ENCODE assay signal across 10 cellular contexts in genomic region chr22:24614794-24615193, GRCh38. TPM values are rescaled to one million over a fixed set of nuclear protein-coding genes. Genes with fewer than 3 reads are reported as not detected.
DNase-seq lines count a peak whose midpoint lies in the region; TF ChIP-seq lines count a peak whose summit lies in the region.
"Not testable (repeated sequence)": the region's sequence is repeated elsewhere in the genome, so short reads cannot be mapped to it uniquely, and the experiment has no call there.
"Had no signal": no experiment of that assay in that cellular context is flagged by ENCODE, and none has a peak within 500 bp of the region (broad histone marks: within the 10 kb centered on the region; RNA-seq: fewer than 3 reads in every experiment).

No MANE protein-coding gene starts in this region.

- DNase-seq in H7 (peak; percentile 54), endodermal cell (peak; percentile 80), left kidney (ENCODE audit: low read depth, low spot score) (peak; percentile 31), spleen (peak; percentile 49)
- not testable (repeated sequence) for DNase-seq in neuronal stem cell (ENCODE audit: low spot score)

- peak overlapping the region; percentile 48 for H3K18ac ChIP-seq in neuronal stem cell (ENCODE audit: low read length)

- not testable (repeated sequence) for TF ChIP-seq CTCF in HEK293 (tag by site-specific recombination; IDR thresholded peaks at IDR 0.05); endodermal cell (conservative IDR thresholded peaks at IDR 0.05); spleen (IDR thresholded peaks at IDR 0.05 in 8 of 11, conservative IDR thresholded peaks at IDR 0.05 in 3 of 11)

- not testable (repeated sequence) for H3K14ac ChIP-seq in neuronal stem cell (ENCODE audit: low read length)

- not testable (repeated sequence) for H2BK120ac ChIP-seq in neuronal stem cell (ENCODE audit: low read depth, low read length)

- not testable (repeated sequence) for H3K27me3 ChIP-seq in H7 (ENCODE audit: control insufficient read depth, insufficient read depth, low read length); endodermal cell (ENCODE audit: control insufficient read depth, insufficient read depth, low read length, poor library complexity, severe bottlenecking); iPS-18a (ENCODE audit: control insufficient read depth, insufficient read depth, low read length); neuronal stem cell (ENCODE audit: control insufficient read depth in 3 of 3, insufficient read depth in 3 of 3, low read depth in 1 of 3, low read length in 3 of 3); spleen (replicated peaks in 1 of 7)

- not testable (repeated sequence) for H3K4me3 Mint-ChIP-seq in endodermal cell

- H3K9me3 ChIP-seq in ES-I3 (ENCODE audit: control insufficient read depth, insufficient read depth, low read length); HEK293 (ENCODE audit: control insufficient read depth, insufficient read depth, low read depth, low read length); endodermal cell (ENCODE audit: control insufficient read depth, low read length); iPS-18a (ENCODE audit: control insufficient read depth, low read depth, low read length); neuronal stem cell (replicated peaks in 1 of 2; ENCODE audit: control insufficient read depth in 2 of 2, insufficient read depth in 1 of 2, low read depth in 1 of 2, low read length in 2 of 2); spleen: not testable (repeated sequence)

- H3K36me3 Mint-ChIP-seq in endodermal cell (ENCODE audit: low read depth), result peaks cover 11% of the 10 kb centered on the region

- not testable (repeated sequence) for H4K8ac ChIP-seq in neuronal stem cell (ENCODE audit: low read depth, low read length)

- not testable (repeated sequence) for H3K36me3 ChIP-seq in ES-I3 (ENCODE audit: insufficient read depth, low read length); H7 (replicated peaks; ENCODE audit: control insufficient read depth, insufficient read depth, low read length); HEK293 (ENCODE audit: control insufficient read depth in 2 of 2, insufficient read depth in 1 of 2, low read length in 2 of 2); endodermal cell (ENCODE audit: control insufficient read depth, insufficient read depth, low read length); iPS-18a (ENCODE audit: control insufficient read depth, low read depth, low read length); neuronal stem cell (replicated peaks in 1 of 2; ENCODE audit: control insufficient read depth in 2 of 2, insufficient read depth in 2 of 2, low read length in 2 of 2)
- H3K36me3 ChIP-seq in spleen, result peaks cover 0 to 12% (median 0%) of the 10 kb centered on the region in 6 donors

- not testable (repeated sequence) for H2BK5ac ChIP-seq in neuronal stem cell (ENCODE audit: low read length)

- not testable (repeated sequence) for H4K91ac ChIP-seq in neuronal stem cell (ENCODE audit: low read depth, low read length, poor library complexity)

- H3K27ac ChIP-seq in HEK293 (ENCODE audit: extremely low read depth, low read depth, low read length); endodermal cell (ENCODE audit: low read depth, low read length); iPS-18a (ENCODE audit: low read length); neuronal stem cell (replicated peaks; ENCODE audit: low read length); spleen: not testable (repeated sequence)

- H3K27me3 Mint-ChIP-seq in endodermal cell (ENCODE audit: insufficient read depth), result not testable (repeated sequence)

- not testable (repeated sequence) for H3K79me1 ChIP-seq in neuronal stem cell (ENCODE audit: low read depth, low read length)

- H3K4me3 ChIP-seq in H7 (ENCODE audit: insufficient read depth, low read depth, low read length); HEK293 (ENCODE audit: low read depth, low read length); endodermal cell (ENCODE audit: low read length); neuronal stem cell (ENCODE audit: low read length in 2 of 2); spleen: not testable (repeated sequence)
- peak overlapping the region; percentile 35 for H3K4me3 ChIP-seq in iPS-18a (ENCODE audit: low read length)

- 89% methylated on average over 10 of the region's 15 CpGs; no CpG with 5 or more reads in 1 of the 2 experiments for WGBS in endodermal cell (ENCODE audit: insufficient coverage in 1 of 2, insufficient read length in 1 of 2), 2 experiments
- whole genome bisulfite sequencing in neuronal stem cell (ENCODE audit: extremely low coverage in 2 of 2, insufficient read length in 2 of 2, insufficient replicate concordance in 1 of 2), 2 donors, result no CpG with 5 or more reads among the region's 15 CpGs
- WGBS in spleen, 5 donors, result 75 to 86% (median 84%) methylated on average over 10 to 15 of the region's 15 CpGs

- H3K9me3 Mint-ChIP-seq in endodermal cell, result not testable (repeated sequence)

- not testable (repeated sequence) for H2AFZ ChIP-seq in neuronal stem cell (ENCODE audit: low read length)

- not testable (repeated sequence) for TF ChIP-seq POLR2A in spleen (IDR thresholded peaks at IDR 0.05)

- H3K23ac ChIP-seq in neuronal stem cell (ENCODE audit: low read depth, low read length, poor library complexity), result not testable (repeated sequence)

- not testable (repeated sequence) for H3K4me1 Mint-ChIP-seq in endodermal cell

- not testable (repeated sequence) for H3K4me1 ChIP-seq in ES-I3 (ENCODE audit: insufficient read depth, low read length); HEK293 (ENCODE audit: control insufficient read depth, insufficient read depth, low read length); endodermal cell (ENCODE audit: control insufficient read depth, insufficient read depth, low read length); iPS-18a (ENCODE audit: control insufficient read depth, low read depth, low read length); neuronal stem cell (ENCODE audit: control insufficient read depth in 2 of 2, insufficient read depth in 1 of 2, low read depth in 1 of 2, low read length in 2 of 2); spleen

- not testable (repeated sequence) for H3K4me2 ChIP-seq in neuronal stem cell (ENCODE audit: insufficient read depth, low read length, poor library complexity, severe bottlenecking)

- not testable (repeated sequence) for H2AK5ac ChIP-seq in neuronal stem cell (ENCODE audit: low read depth, low read length)

- CTCF ChIA-PET in HEK293 (lab: Yijun Ruan, JAX), result not testable (repeated sequence)

- not testable (repeated sequence) for H2BK15ac ChIP-seq in neuronal stem cell (ENCODE audit: low read length)

- H3K9ac ChIP-seq in ES-I3 (ENCODE audit: low read depth, low read length) (peak overlapping the region; percentile 42; the same call in 1 of the 2 replicates), iPS-18a (ENCODE audit: low read length) (peak overlapping the region; percentile 39)
- H3K9ac ChIP-seq in endodermal cell (ENCODE audit: extremely low read depth, low read length, poor library complexity, severe bottlenecking); neuronal stem cell (ENCODE audit: low read depth, low read length, poor library complexity): not testable (repeated sequence)

- POLR2A ChIA-PET in HEK293 (lab: Yijun Ruan, JAX), result not testable (repeated sequence)

- H2BK12ac ChIP-seq in neuronal stem cell (ENCODE audit: low read length), result not testable (repeated sequence)

- not testable (repeated sequence) for H3K27ac Mint-ChIP-seq in endodermal cell

- H3K4ac ChIP-seq in neuronal stem cell (ENCODE audit: low read length), result not testable (repeated sequence)

- intact Hi-C loops in spleen (cut with DNase I; ENCODE audit: low total_unique reads), result not testable (repeated sequence)

TF ChIP-seq in HEK293, 187 proteins besides CTCF, POLR2A, EP300 and RAD21:
- TF ChIP-seq ZFHX2 (tag by site-specific recombination; conservative IDR thresholded peaks at IDR 0.05) (peak; percentile 70), EGR2 (tag by site-specific recombination; IDR thresholded peaks at IDR 0.05; ENCODE audit: low read depth) (peak; percentile 80)

RNA-seq across cellular contexts. Expression of gene GGT1, which starts 11.8 kb away (rescaled TPM):
- 20.7 and 24.6 TPM in 2 replicates for total RNA-seq in H7 (2014; rRNA removed; shearing (Covaris generic))
- total RNA-seq in endodermal cell (10 to 100 TPM; 22.4 to 52.8 TPM), spleen (10 to 100 TPM; 11.3 to 22.9 (median 18.4) TPM)
- polyA plus RNA-seq in endodermal cell (2013, experiment 1 of 2), result 6.2 TPM
- 6.4 TPM for polyA plus RNA-seq in endodermal cell (2013, experiment 2 of 2)
- polyA plus RNA-seq in neuronal stem cell (2013, experiment 1 of 2), result 1.9 TPM
- polyA plus RNA-seq in neuronal stem cell (2013, experiment 2 of 2), result 1.9 TPM
- 10 to 100 TPM; 10.9 to 27.2 (median 15.1) TPM for polyA plus RNA-seq in spleen

RNA-seq across cellular contexts. Expression of gene LRRC75B, which starts 21.9 kb away (rescaled TPM):
- 18.8 and 20.5 TPM in 2 replicates for total RNA-seq in H7 (2014; rRNA removed; shearing (Covaris generic))
- total RNA-seq in endodermal cell (10 to 100 TPM; 27.4 to 31.2 TPM), spleen (1 to 10 TPM; 2.9 to 6.6 (median 5.3) TPM)
- polyA plus RNA-seq in endodermal cell (2013, experiment 1 of 2), result 30.7 TPM
- 24.6 TPM for polyA plus RNA-seq in endodermal cell (2013, experiment 2 of 2)
- polyA plus RNA-seq in neuronal stem cell (2013, experiment 1 of 2), result 14.3 TPM
- 13.3 TPM for polyA plus RNA-seq in neuronal stem cell (2013, experiment 2 of 2)
- 1 to 10 TPM; 3.4 to 6.7 (median 6.4) TPM for polyA plus RNA-seq in spleen
- total RNA-seq: CD4-positive, alpha-beta T cell; CD8-positive, alpha-beta T cell had no signal

RNA-seq across cellular contexts. Expression of gene SNRPD3, which starts 59.0 kb away (rescaled TPM):
- 159 and 166 TPM in 2 replicates for total RNA-seq in H7 (2014; rRNA removed; shearing (Covaris generic))
- total RNA-seq in endodermal cell (100 to 1,000 TPM; 158 to 180 TPM), spleen (100 to 1,000 TPM in 2 of 7 donors, 10 to 100 TPM in 5; 52.0 to 142 (median 66.3) TPM)
- 174 TPM for polyA plus RNA-seq in endodermal cell (2013, experiment 1 of 2)
- polyA plus RNA-seq in endodermal cell (2013, experiment 2 of 2), result 166 TPM
- polyA plus RNA-seq in neuronal stem cell (2013, experiment 1 of 2), result 103 TPM
- 104 TPM for polyA plus RNA-seq in neuronal stem cell (2013, experiment 2 of 2)
- polyA plus RNA-seq in spleen, result 100 to 1,000 TPM in 2 of 3 donors, 10 to 100 TPM in 1; 89.8 to 113 (median 113) TPM

RNA-seq across cellular contexts. Expression of gene GUCD1, which starts 59.9 kb away (rescaled TPM):
- 188 and 209 TPM in 2 replicates for total RNA-seq in H7 (2014; rRNA removed; shearing (Covaris generic))
- total RNA-seq in endodermal cell, result 10 to 100 TPM; 64.7 to 73.6 TPM
- 38.1 TPM for polyA plus RNA-seq in endodermal cell (2013, experiment 1 of 2)
- 44.2 TPM for polyA plus RNA-seq in endodermal cell (2013, experiment 2 of 2)
- 35.1 TPM for polyA plus RNA-seq in neuronal stem cell (2013, experiment 1 of 2)
- 35.4 TPM for polyA plus RNA-seq in neuronal stem cell (2013, experiment 2 of 2)
- 100 to 1,000 TPM in 5 of 7 donors, 10 to 100 TPM in 2; 85.4 to 162 (median 112) TPM for total RNA-seq in spleen
- 100 to 1,000 TPM in 2 of 3 donors, 10 to 100 TPM in 1; 82.6 to 108 (median 105) TPM for polyA plus RNA-seq in spleen
